Comparison of ENCODE assay signal across 18 cellular contexts in the genomic region with DNA sequence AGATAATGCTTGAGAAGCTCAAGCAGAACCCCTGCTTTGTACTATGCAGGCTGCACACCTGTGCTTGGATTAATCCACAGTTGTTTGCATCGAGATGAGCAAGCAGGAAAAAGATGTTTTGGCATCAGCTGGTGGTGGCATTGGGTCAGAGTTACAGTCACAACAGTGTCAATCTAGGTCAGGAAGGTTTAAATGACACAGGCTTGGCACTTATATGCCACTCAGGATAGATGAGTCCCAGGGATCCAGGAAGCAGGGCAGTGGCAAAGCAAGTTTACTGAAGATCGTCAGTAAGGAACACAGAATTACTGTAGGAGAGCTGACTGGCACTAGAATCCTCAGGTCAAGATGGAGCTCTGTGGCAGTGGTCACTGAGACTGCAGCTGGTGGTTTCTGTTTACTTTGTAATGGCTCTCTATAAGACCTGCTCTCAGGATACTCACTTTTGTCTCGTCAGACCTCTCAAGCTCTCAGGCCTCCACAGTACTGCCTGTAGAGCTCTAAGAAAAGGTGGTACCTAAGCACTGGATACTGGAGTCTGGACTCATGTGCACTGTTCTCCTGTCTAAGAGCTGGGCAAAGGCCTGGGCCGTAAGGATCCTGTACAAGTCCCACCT.
"Had no signal": no experiment of that assay in that cellular context is flagged by ENCODE, and none has a peak within 500 bp of the region (broad histone marks: within the 10 kb centered on the region; RNA-seq: fewer than 3 reads in every experiment).

No MANE protein-coding gene starts in this region.

- ATAC-seq: effector memory CD8-positive, alpha-beta T cell; naive thymus-derived CD8-positive, alpha-beta T cell; right cardiac atrium had no signal

- H3K27me3 Mint-ChIP-seq: activated CD4-positive, alpha-beta memory T cell treated with anti-CD3 and anti-CD28 coated beads for 36 hours; activated naive CD8-positive, alpha-beta T cell treated with anti-CD3 and anti-CD28 coated beads for 36 hours; effector memory CD8-positive, alpha-beta T cell; memory B cell; naive thymus-derived CD8-positive, alpha-beta T cell; stimulated activated naive CD8-positive, alpha-beta T cell treated with anti-CD3 and anti-CD28 coated beads, Interleukin-15, Interleukin-2, amounts not matched to agents 100 ng/mL and 50 ng/mL, for 24 hours had no signal

- H3K27ac ChIP-seq: esophagus squamous epithelium, prostate gland, transverse colon, uterus, WERI-Rb-1 had no signal

- H3K4me1 ChIP-seq: esophagus squamous epithelium, prostate gland, transverse colon, uterus had no signal

- DNase-seq: activated CD4-positive, alpha-beta memory T cell treated with anti-CD3 and anti-CD28 coated beads for 36 hours; activated naive CD8-positive, alpha-beta T cell treated with anti-CD3 and anti-CD28 coated beads for 36 hours; activated T-cell treated with anti-CD3 and anti-CD28 coated beads for 4 hours; amniotic stem cell; dermis blood vessel endothelial cell; effector memory CD8-positive, alpha-beta T cell; esophagus squamous epithelium; immature natural killer cell; naive thymus-derived CD8-positive, alpha-beta T cell; right cardiac atrium; stimulated activated CD4-positive, alpha-beta T cell treated with anti-CD3 and anti-CD28 coated beads, Interleukin-2, amount 100 ng/mL, for 24 hours; transverse colon; uterus; WERI-Rb-1 had no signal

- H3K36me3 Mint-ChIP-seq: activated CD4-positive, alpha-beta memory T cell treated with anti-CD3 and anti-CD28 coated beads for 36 hours; activated naive CD8-positive, alpha-beta T cell treated with anti-CD3 and anti-CD28 coated beads for 36 hours; immature natural killer cell; memory B cell; naive thymus-derived CD8-positive, alpha-beta T cell had no signal

- H3K9me3 ChIP-seq: esophagus squamous epithelium, prostate gland, transverse colon, uterus had no signal

- H3K4me1 Mint-ChIP-seq: activated naive CD8-positive, alpha-beta T cell treated with anti-CD3 and anti-CD28 coated beads for 36 hours; immature natural killer cell; memory B cell; naive thymus-derived CD8-positive, alpha-beta T cell had no signal

- H3K36me3 ChIP-seq: esophagus squamous epithelium, prostate gland, transverse colon, uterus, WERI-Rb-1 had no signal

- H3K9me3 Mint-ChIP-seq: activated CD4-positive, alpha-beta memory T cell treated with anti-CD3 and anti-CD28 coated beads for 36 hours; activated naive CD8-positive, alpha-beta T cell treated with anti-CD3 and anti-CD28 coated beads for 36 hours; activated T-helper 1 cell treated with anti-CD3 and anti-CD28 coated beads, Interleukin-12 subunit alpha, Interleukin-12 subunit beta, Interleukin-2, Interleukin-4 antibody, amounts not matched to agents 30 ng/mL and 10 ng/mL and 1 ng/mL, durations not matched to agents 14 hours and 24 hours and 36 hours; memory B cell; stimulated activated naive CD8-positive, alpha-beta T cell treated with anti-CD3 and anti-CD28 coated beads, Interleukin-15, Interleukin-2, amounts not matched to agents 100 ng/mL and 50 ng/mL, for 24 hours had no signal

- H3K27ac Mint-ChIP-seq: activated CD4-positive, alpha-beta memory T cell treated with anti-CD3 and anti-CD28 coated beads for 36 hours; activated naive CD8-positive, alpha-beta T cell treated with anti-CD3 and anti-CD28 coated beads for 36 hours; activated T-helper 1 cell treated with anti-CD3 and anti-CD28 coated beads, Interleukin-12 subunit alpha, Interleukin-12 subunit beta, Interleukin-2, Interleukin-4 antibody, amounts not matched to agents 30 ng/mL and 10 ng/mL and 1 ng/mL, durations not matched to agents 14 hours and 24 hours and 36 hours; effector memory CD8-positive, alpha-beta T cell; immature natural killer cell; memory B cell; naive thymus-derived CD8-positive, alpha-beta T cell; stimulated activated naive CD8-positive, alpha-beta T cell treated with anti-CD3 and anti-CD28 coated beads, Interleukin-15, Interleukin-2, amounts not matched to agents 100 ng/mL and 50 ng/mL, for 24 hours had no signal

- H3K4me3 Mint-ChIP-seq: activated CD4-positive, alpha-beta memory T cell treated with anti-CD3 and anti-CD28 coated beads for 36 hours; activated naive CD8-positive, alpha-beta T cell treated with anti-CD3 and anti-CD28 coated beads for 36 hours; activated T-helper 1 cell treated with anti-CD3 and anti-CD28 coated beads, Interleukin-12 subunit alpha, Interleukin-12 subunit beta, Interleukin-2, Interleukin-4 antibody, amounts not matched to agents 30 ng/mL and 10 ng/mL and 1 ng/mL, durations not matched to agents 14 hours and 24 hours and 36 hours; effector memory CD8-positive, alpha-beta T cell; immature natural killer cell; memory B cell; naive thymus-derived CD8-positive, alpha-beta T cell; stimulated activated naive CD8-positive, alpha-beta T cell treated with anti-CD3 and anti-CD28 coated beads, Interleukin-15, Interleukin-2, amounts not matched to agents 100 ng/mL and 50 ng/mL, for 24 hours had no signal

- H3K4me3 ChIP-seq: esophagus squamous epithelium, prostate gland, transverse colon, uterus had no signal

- H3K27me3 ChIP-seq: esophagus squamous epithelium, transverse colon, uterus had no signal
